ENCODE assay signal across 21 cellular contexts in the genomic region with DNA sequence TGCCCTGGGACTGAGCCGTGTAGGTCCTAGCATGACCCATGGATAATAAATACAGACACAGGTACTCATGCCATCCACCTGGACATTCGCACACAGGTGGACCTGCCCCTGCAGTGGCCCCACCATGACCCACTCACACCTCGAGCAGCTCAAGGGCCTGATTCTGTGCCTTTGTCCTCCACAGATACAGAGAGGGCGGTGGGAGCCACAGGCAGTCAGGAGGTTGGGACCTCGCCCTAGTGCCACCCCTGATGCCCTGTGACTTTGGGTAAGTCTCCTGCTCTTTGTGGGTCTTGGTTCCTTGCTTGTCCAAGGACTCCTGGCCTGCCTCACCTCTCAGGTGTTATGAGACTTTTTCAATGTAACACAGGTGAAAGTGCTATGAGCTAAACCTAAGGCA. TPM values are rescaled to one million over a fixed set of nuclear protein-coding genes. Genes with fewer than 3 reads are reported as not detected.
DNase-seq lines count a peak whose midpoint lies in the region; ATAC-seq and TF ChIP-seq lines count a peak whose summit lies in the region.
"Had no signal": no experiment of that assay in that cellular context is flagged by ENCODE, and none has a peak within 500 bp of the region (broad histone marks: within the 10 kb centered on the region; RNA-seq: fewer than 3 reads in every experiment).

No MANE protein-coding gene starts in this region.

- H3K9me3 Mint-ChIP-seq in natural killer cell treated with Interleukin-12 subunit alpha and Interleukin-12 subunit beta and Interleukin-15 and Interleukin-18, amount 100 ng/mL, for 72 hours: no peaks in the 10 kb centered on the region
- H3K9me3 Mint-ChIP-seq in natural killer cell: no peaks in the 10 kb centered on the region
- H3K9me3 Mint-ChIP-seq: CD4-positive, alpha-beta T cell had no signal

- TF ChIP-seq POLR2A in spleen (IDR thresholded peaks at IDR 0.05): no peak

- no peaks in the 10 kb centered on the region for H4K20me1 ChIP-seq in osteoblast (ENCODE audit: insufficient read depth, low read length)
- H4K20me1 ChIP-seq: BLaER1 treated with 17β-estradiol and CSF1 and Interleukin-3, amounts not matched to agents 10 nM and 100 nM had no signal

- 74 to 87% (median 79%) methylated on average over 5 of the region's 5 CpGs for WGBS in spleen, 5 donors

- no peak overlapping the region for H3K27ac Mint-ChIP-seq in natural killer cell treated with Interleukin-12 subunit alpha and Interleukin-12 subunit beta and Interleukin-15 and Interleukin-18, amount 100 ng/mL, for 72 hours
- H3K27ac Mint-ChIP-seq in natural killer cell: no peak overlapping the region
- H3K27ac Mint-ChIP-seq: CD4-positive, alpha-beta T cell; HFFc6; IgD-negative memory B cell had no signal

- H3K4me3 ChIP-seq in osteoblast (ENCODE audit: insufficient read depth, low read length) (no peak overlapping the region), spleen (no peak overlapping the region)
- H3K4me3 ChIP-seq: BLaER1 treated with 17β-estradiol and CSF1 and Interleukin-3, amounts not matched to agents 10 nM and 100 nM; GM12878 had no signal

- peaks cover 28 to 29% of the 10 kb centered on the region in 2 donors for H3K27me3 Mint-ChIP-seq in natural killer cell treated with Interleukin-12 subunit alpha and Interleukin-12 subunit beta and Interleukin-15 and Interleukin-18, amount 100 ng/mL, for 72 hours
- peaks cover 15 to 36% of the 10 kb centered on the region in 2 donors for H3K27me3 Mint-ChIP-seq in natural killer cell (ENCODE audit: low read depth in 2 of 2)

- in situ Hi-C loops in GM13977 (cut with MboI; ENCODE audit: low pct_unique_long_range_greater_than_20kb, low sequenced_read_pairs, unreplicated experiment): no loop called here

- peak overlapping the region; percentile 51 for H3K4me2 ChIP-seq in osteoblast (ENCODE audit: insufficient read depth, low read length)
- H3K4me2 ChIP-seq: BLaER1 treated with 17β-estradiol and CSF1 and Interleukin-3, amounts not matched to agents 10 nM and 100 nM had no signal

- H3K36me3 Mint-ChIP-seq in natural killer cell treated with Interleukin-12 subunit alpha and Interleukin-12 subunit beta and Interleukin-15 and Interleukin-18, amount 100 ng/mL, for 72 hours: no peaks in the 10 kb centered on the region
- no peaks in the 10 kb centered on the region for H3K36me3 Mint-ChIP-seq in natural killer cell
- H3K36me3 Mint-ChIP-seq: IgD-negative memory B cell had no signal

- DNase-seq in natural killer cell treated with Interleukin-12 subunit alpha and Interleukin-12 subunit beta and Interleukin-15 and Interleukin-18, amount 100 ng/mL, for 72 hours (ENCODE audit: low spot score): no peak
- DNase-seq in natural killer cell: no peak
- no peak for DNase-seq in osteoblast (ENCODE audit: insufficient read length, low spot score, missing footprints)
- DNase-seq in spleen: peak; percentile 41
- DNase-seq in GM13977 (ENCODE audit: low spot score): no peak
- DNase-seq in T-helper 1 cell: no peak
- no peak for DNase-seq in hepatic stellate cell (ENCODE audit: low spot score)
- no peak for DNase-seq in GM20000 (ENCODE audit: low spot score)
- DNase-seq: AML-193; CD4-positive, alpha-beta T cell; DMS79; HCEC 1CT; HFFc6 had no signal

- H3K27ac ChIP-seq in osteoblast (ENCODE audit: low read depth, low read length) (no peak overlapping the region), spleen (no peak overlapping the region)
- H3K27ac ChIP-seq: 22Rv1; BLaER1 treated with 17β-estradiol and CSF1 and Interleukin-3, amounts not matched to agents 10 nM and 100 nM had no signal

- no peaks in the 10 kb centered on the region for H3K79me2 ChIP-seq in osteoblast (ENCODE audit: insufficient read depth, low read length)

- no peaks in the 10 kb centered on the region for H3K4me1 Mint-ChIP-seq in natural killer cell treated with Interleukin-12 subunit alpha and Interleukin-12 subunit beta and Interleukin-15 and Interleukin-18, amount 100 ng/mL, for 72 hours (ENCODE audit: low read depth in 2 of 2)
- no peaks in the 10 kb centered on the region for H3K4me1 Mint-ChIP-seq in natural killer cell
- H3K4me1 Mint-ChIP-seq: IgD-negative memory B cell had no signal

- TF ChIP-seq CTCF in natural killer cell (IDR thresholded peaks at IDR 0.05): no peak
- no peak for TF ChIP-seq CTCF in osteoblast (IDR thresholded peaks at IDR 0.05; ENCODE audit: extremely low read depth, low read depth, low read length)
- no peak for TF ChIP-seq CTCF in spleen (IDR thresholded peaks at IDR 0.05 in 8 of 11, conservative IDR thresholded peaks at IDR 0.05 in 3 of 11)
- TF ChIP-seq CTCF in GM13977 (IDR thresholded peaks at IDR 0.05; ENCODE audit: extremely low read depth, insufficient read depth, missing control alignments): no peak
- TF ChIP-seq CTCF in GM20000 (IDR thresholded peaks at IDR 0.05; ENCODE audit: extremely low read depth, missing control alignments): no peak

- H3K36me3 ChIP-seq in osteoblast (ENCODE audit: insufficient read depth, low read length) (no peaks in the 10 kb centered on the region), spleen (no peaks in the 10 kb centered on the region)
- H3K36me3 ChIP-seq: BLaER1 treated with 17β-estradiol and CSF1 and Interleukin-3, amounts not matched to agents 10 nM and 100 nM had no signal

- peaks cover 13% of the 10 kb centered on the region for H3K27me3 ChIP-seq in osteoblast (ENCODE audit: insufficient read depth, low read length)
- peaks cover 0 to 14% (median 0%) of the 10 kb centered on the region in 7 donors for H3K27me3 ChIP-seq in spleen (replicated peaks in 1 of 7)
- H3K27me3 ChIP-seq: BLaER1 treated with 17β-estradiol and CSF1 and Interleukin-3, amounts not matched to agents 10 nM and 100 nM had no signal

- intact Hi-C loops in natural killer cell (cut with micrococcal nuclease): no loop called here
- intact Hi-C loops in spleen (cut with DNase I; ENCODE audit: low total_unique reads): no loop called here

- H3K9me3 ChIP-seq in osteoblast (ENCODE audit: low read depth, low read length) (no peaks in the 10 kb centered on the region), spleen (no peaks in the 10 kb centered on the region)
- H3K9me3 ChIP-seq: BLaER1 treated with 17β-estradiol and CSF1 and Interleukin-3, amounts not matched to agents 10 nM and 100 nM had no signal

- H3K4me1 ChIP-seq in osteoblast (ENCODE audit: insufficient read depth, low read length) (peaks cover 22% of the 10 kb centered on the region), spleen (no peaks in the 10 kb centered on the region)
- H3K4me1 ChIP-seq: BLaER1 treated with 17β-estradiol and CSF1 and Interleukin-3, amounts not matched to agents 10 nM and 100 nM had no signal

- no peak overlapping the region for H3K4me3 Mint-ChIP-seq in natural killer cell treated with Interleukin-12 subunit alpha and Interleukin-12 subunit beta and Interleukin-15 and Interleukin-18, amount 100 ng/mL, for 72 hours
- H3K4me3 Mint-ChIP-seq in natural killer cell: no peak overlapping the region
- H3K4me3 Mint-ChIP-seq: CD4-positive, alpha-beta T cell; HFFc6; IgD-negative memory B cell had no signal

- ATAC-seq in natural killer cell treated with Interleukin-12 subunit alpha and Interleukin-12 subunit beta and Interleukin-15 and Interleukin-18, amount 100 ng/mL, for 72 hours: peak; percentile 25 to 49
- no peak for ATAC-seq in natural killer cell
- ATAC-seq: GM12878 had no signal

- H2AFZ ChIP-seq in osteoblast (ENCODE audit: low read length): no peak overlapping the region

RNA-seq across cellular contexts. Expression of a gene that starts 42.9 kb away (rescaled TPM):
- not detected for total RNA-seq in natural killer cell treated with Interleukin-12 subunit alpha and Interleukin-12 subunit beta and Interleukin-15 and Interleukin-18, amount 100 ng/mL, for 72 hours
- not detected for total RNA-seq in natural killer cell
- total RNA-seq in osteoblast: not detected in 2 replicates
- total RNA-seq in spleen: not detected
- not detected for polyA plus RNA-seq in spleen
- total RNA-seq: A673; CD4-positive, alpha-beta T cell; G401; GM12878; H4; HFFc6; HT1080 had no signal
- polyA plus RNA-seq: GM12878, IgD-negative memory B cell had no signal

Comparison
In these comparisons a context has a peak if more than half of its experiments do, and no peak if none do; other contexts are left out.
1. ATAC-seq: peak in natural killer cell treated with Interleukin-12 subunit alpha and Interleukin-12 subunit beta and Interleukin-15 and Interleukin-18, amount 100 ng/mL, for 72 hours (2 of 2); none in natural killer cell (0 of 3).